In the genomic region with DNA sequence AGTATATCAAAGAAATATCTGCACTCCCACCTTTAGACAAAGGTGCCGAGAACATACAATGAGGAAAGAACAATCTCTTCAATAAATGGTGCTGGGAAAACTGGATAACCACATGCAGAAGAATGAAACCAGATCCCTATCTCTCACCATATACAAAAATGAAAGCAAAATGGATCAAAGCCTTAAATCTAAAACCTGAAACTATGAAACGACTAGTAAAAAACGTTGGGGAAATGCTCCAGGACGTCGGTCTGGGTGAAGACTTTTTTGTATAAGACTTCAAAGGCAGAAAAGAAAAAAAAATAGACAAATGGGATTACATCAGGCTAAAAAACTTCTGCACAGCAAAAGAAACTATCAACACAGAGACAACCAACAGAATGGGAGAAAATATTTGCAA, we compare ENCODE assay signal across 17 cellular contexts.
A peak's percentile ranks its signal among the peaks of the same experiment; 100 is the strongest.
DNase-seq lines count a peak whose midpoint lies in the region; ATAC-seq and TF ChIP-seq lines count a peak whose summit lies in the region.
"Had no signal": no experiment of that assay in that cellular context is flagged by ENCODE, and none has a peak within 500 bp of the region (broad histone marks: within the 10 kb centered on the region; RNA-seq: fewer than 3 reads in every experiment).

No MANE protein-coding gene starts in this region.

- H3K9me3 ChIP-seq in OCI-LY7 (ENCODE audit: low read length) (no peaks in the 10 kb centered on the region), SJCRH30 (replicated peaks) (no peaks in the 10 kb centered on the region; the same call in 1 of the 2 replicates)
- H3K9me3 ChIP-seq: BLaER1 had no signal

- CTCF ChIA-PET in OCI-LY7 (lab: Charles Lee; ENCODE audit: unreplicated experiment): interaction anchor here (0.6 to 3.5 kb wide), 4 partner anchors 16 to 232 kb away, joined by 3 to 29 read pairs (median 4); no protein-coding TSS in a partner anchor

- H3K36me3 ChIP-seq in GM23338 (ENCODE audit: insufficient read depth) (no peaks in the 10 kb centered on the region), OCI-LY7 (ENCODE audit: insufficient read depth, low read length) (no peaks in the 10 kb centered on the region), SJCRH30 (no peaks in the 10 kb centered on the region)
- H3K36me3 ChIP-seq: BLaER1 had no signal

- H3K36me3 Mint-ChIP-seq in activated naive CD8-positive, alpha-beta T cell treated with anti-CD3 and anti-CD28 coated beads for 36 hours: no peaks in the 10 kb centered on the region
- no peaks in the 10 kb centered on the region for H3K36me3 Mint-ChIP-seq in activated naive CD8-positive, alpha-beta T cell treated with anti-CD3 and anti-CD28 coated beads, Interleukin-2, amount 50 U/mL, for 24 hours (ENCODE audit: low read depth)
- H3K36me3 Mint-ChIP-seq in GM23338 (ENCODE audit: low read depth): no peaks in the 10 kb centered on the region
- no peaks in the 10 kb centered on the region for H3K36me3 Mint-ChIP-seq in progenitor cell of endocrine pancreas (ENCODE audit: insufficient read depth)

- peak overlapping the region; percentile 0 for H3K4me3 Mint-ChIP-seq in activated naive CD8-positive, alpha-beta T cell treated with anti-CD3 and anti-CD28 coated beads for 36 hours
- no peak overlapping the region for H3K4me3 Mint-ChIP-seq in activated naive CD8-positive, alpha-beta T cell treated with anti-CD3 and anti-CD28 coated beads, Interleukin-2, amount 50 U/mL, for 24 hours
- H3K4me3 Mint-ChIP-seq in GM23338: no peak overlapping the region
- H3K4me3 Mint-ChIP-seq in progenitor cell of endocrine pancreas (ENCODE audit: low read depth): no peak overlapping the region

- intact Hi-C loops in OCI-LY7 (cut with micrococcal nuclease; ENCODE audit: unreplicated experiment): loop anchor here (5.0 kb wide), 1 partner anchor 919 kb away; no protein-coding TSS in a partner anchor

- H2AFZ ChIP-seq in GM23338 (0 out of 2 replicates have a peak overlapping the region, but pooled peaks have one; percentile 35), OCI-LY7 (ENCODE audit: low read length) (peak overlapping the region; percentile 76; the same call in 1 of the 2 replicates)

- ATAC-seq in activated naive CD8-positive, alpha-beta T cell treated with anti-CD3 and anti-CD28 coated beads, Interleukin-2, amount 50 U/mL, for 24 hours: no peak
- ATAC-seq in GM23338: no peak
- ATAC-seq: Panc1, Right ventricle myocardium inferior had no signal

- H3K27me3 ChIP-seq in GM23338 (ENCODE audit: insufficient read depth) (peaks cover 5% of the 10 kb centered on the region; the same call in 1 of the 2 replicates), SJCRH30 (no peaks in the 10 kb centered on the region)

- no peak overlapping the region for H3K4me2 ChIP-seq in GM23338
- H3K4me2 ChIP-seq in OCI-LY7 (ENCODE audit: low read length): peak overlapping the region; percentile 83

- no TSS peak for BruUV-seq in OCI-LY7 (replicated peaks; lab: Mats Ljungman, UMichigan)

- H4K20me1 ChIP-seq in GM23338 (replicated peaks; ENCODE audit: insufficient read depth) (no peaks in the 10 kb centered on the region), OCI-LY7 (ENCODE audit: insufficient read depth, low read length) (no peaks in the 10 kb centered on the region)
- H4K20me1 ChIP-seq: BLaER1 had no signal

- H3K4me3 ChIP-seq in GM23338 (no peak overlapping the region), OCI-LY7 (ENCODE audit: low read depth, low read length, poor library complexity, severe bottlenecking) (peak overlapping the region; percentile 60), SJCRH30 (no peak overlapping the region)
- H3K4me3 ChIP-seq: BLaER1 had no signal

- H3K4me1 Mint-ChIP-seq in activated naive CD8-positive, alpha-beta T cell treated with anti-CD3 and anti-CD28 coated beads for 36 hours: peaks cover 35% of the 10 kb centered on the region
- peaks cover 32% of the 10 kb centered on the region for H3K4me1 Mint-ChIP-seq in activated naive CD8-positive, alpha-beta T cell treated with anti-CD3 and anti-CD28 coated beads, Interleukin-2, amount 50 U/mL, for 24 hours
- H3K4me1 Mint-ChIP-seq in GM23338: peaks cover 20% of the 10 kb centered on the region
- H3K4me1 Mint-ChIP-seq in progenitor cell of endocrine pancreas (ENCODE audit: low read depth): peaks cover 8% of the 10 kb centered on the region

- TF ChIP-seq CTCF in GM23338 (conservative IDR thresholded peaks at IDR 0.05; ENCODE audit: low read depth in 2 of 2): no peak
- no peak for TF ChIP-seq CTCF in OCI-LY7 (conservative IDR thresholded peaks at IDR 0.05; ENCODE audit: low read length)
- TF ChIP-seq CTCF in progenitor cell of endocrine pancreas (IDR thresholded peaks at IDR 0.05; ENCODE audit: unreplicated experiment): no peak

- H3K9me2 ChIP-seq in GM23338 (ENCODE audit: insufficient read depth): no peaks in the 10 kb centered on the region
- H3K9me2 ChIP-seq in OCI-LY7 (ENCODE audit: insufficient read depth, low read length): no peaks in the 10 kb centered on the region

- H3K27ac ChIP-seq in GM23338 (ENCODE audit: low read depth): no peak overlapping the region
- H3K27ac ChIP-seq in OCI-LY7 (ENCODE audit: low read depth, low read length, poor library complexity, severe bottlenecking): peak overlapping the region; percentile 97
- H3K27ac ChIP-seq in SJCRH30: no peak overlapping the region
- H3K27ac ChIP-seq: BLaER1 had no signal

- no peak overlapping the region for H3K27ac Mint-ChIP-seq in activated naive CD8-positive, alpha-beta T cell treated with anti-CD3 and anti-CD28 coated beads for 36 hours
- H3K27ac Mint-ChIP-seq in activated naive CD8-positive, alpha-beta T cell treated with anti-CD3 and anti-CD28 coated beads, Interleukin-2, amount 50 U/mL, for 24 hours: no peak overlapping the region
- H3K27ac Mint-ChIP-seq in GM23338: no peak overlapping the region
- H3K27ac Mint-ChIP-seq in progenitor cell of endocrine pancreas: no peak overlapping the region
- H3K27ac Mint-ChIP-seq: IgD-negative memory B cell had no signal

- no peak for DNase-seq in activated naive CD8-positive, alpha-beta T cell treated with anti-CD3 and anti-CD28 coated beads for 36 hours
- DNase-seq in activated naive CD8-positive, alpha-beta T cell treated with anti-CD3 and anti-CD28 coated beads, Interleukin-2, amount 50 U/mL, for 24 hours: no peak
- DNase-seq in GM23338 (ENCODE audit: low spot score): no peak
- no peak for DNase-seq in OCI-LY7 (ENCODE audit: low spot score)
- DNase-seq in SJCRH30: no peak
- DNase-seq in cerebellar cortex (ENCODE audit: low spot score): no peak
- no peak for DNase-seq in progenitor cell of endocrine pancreas (ENCODE audit: low spot score, unreplicated experiment)
- DNase-seq: COR-L47, DMS153, H7, NCI-H1092, NCI-H2227 treated with DMSO at 0.1 percent for 48 hours, NCI-H526 had no signal

- no peaks in the 10 kb centered on the region for H3K79me2 ChIP-seq in GM23338 (replicated peaks; ENCODE audit: insufficient read depth)
- H3K79me2 ChIP-seq in OCI-LY7 (ENCODE audit: insufficient read depth, low read depth, low read length): peaks cover 20% of the 10 kb centered on the region; the same call in 1 of the 2 replicates

- no peaks in the 10 kb centered on the region for H3K9me3 Mint-ChIP-seq in activated naive CD8-positive, alpha-beta T cell treated with anti-CD3 and anti-CD28 coated beads for 36 hours
- H3K9me3 Mint-ChIP-seq in activated naive CD8-positive, alpha-beta T cell treated with anti-CD3 and anti-CD28 coated beads, Interleukin-2, amount 50 U/mL, for 24 hours: no peaks in the 10 kb centered on the region
- H3K9me3 Mint-ChIP-seq in GM23338 (no peaks in the 10 kb centered on the region), progenitor cell of endocrine pancreas (ENCODE audit: low read depth) (no peaks in the 10 kb centered on the region)
- H3K9me3 Mint-ChIP-seq: IgD-negative memory B cell had no signal

- peaks cover 31% of the 10 kb centered on the region for H3K27me3 Mint-ChIP-seq in activated naive CD8-positive, alpha-beta T cell treated with anti-CD3 and anti-CD28 coated beads for 36 hours
- peaks cover 23% of the 10 kb centered on the region for H3K27me3 Mint-ChIP-seq in activated naive CD8-positive, alpha-beta T cell treated with anti-CD3 and anti-CD28 coated beads, Interleukin-2, amount 50 U/mL, for 24 hours
- H3K27me3 Mint-ChIP-seq in GM23338 (ENCODE audit: insufficient read depth, low read depth, poor library complexity): peaks cover 12% of the 10 kb centered on the region
- H3K27me3 Mint-ChIP-seq in progenitor cell of endocrine pancreas: peaks cover 36% of the 10 kb centered on the region

- H3K4me1 ChIP-seq in GM23338 (ENCODE audit: insufficient read depth) (peaks cover 17% of the 10 kb centered on the region), OCI-LY7 (ENCODE audit: insufficient read depth, low read length, poor library complexity, severe bottlenecking) (peaks cover 52% of the 10 kb centered on the region), SJCRH30 (no peaks in the 10 kb centered on the region)

- POLR2A ChIA-PET in OCI-LY7 (lab: Charles Lee): interaction anchor here (0.6 to 8.1 kb wide), 10 partner anchors 10 to 230 kb away, joined by 3 to 128 read pairs (median 4); a partner anchor contains a TSS

- H3F3A ChIP-seq in GM23338 (replicated peaks; ENCODE audit: low read depth): 0 out of 2 replicates have a peak, but pooled peaks cover 4% of the 10 kb centered on the region

TF ChIP-seq in GM23338, 12 proteins besides CTCF, POLR2A, EP300 and RAD21 (continues in another document):
- no peak for TF ChIP-seq ZNF331 (CRISPR knock-in tag; IDR thresholded peaks at IDR 0.05; ENCODE audit: low read depth)
- TF ChIP-seq ZNF114 (CRISPR knock-in tag; IDR thresholded peaks at IDR 0.05): no peak
- TF ChIP-seq CREB1 (CRISPR knock-in tag; IDR thresholded peaks at IDR 0.05; ENCODE audit: low read depth): no peak
- no peak for TF ChIP-seq EZH2 (IDR thresholded peaks at IDR 0.05; ENCODE audit: low read depth, unreplicated experiment)
- TF ChIP-seq EZH2phosphoT487 (IDR thresholded peaks at IDR 0.05; ENCODE audit: unreplicated experiment): no peak
- no peak for TF ChIP-seq POLR2AphosphoS5 (IDR thresholded peaks at IDR 0.05; ENCODE audit: low read depth)
- TF ChIP-seq NANOG (IDR thresholded peaks at IDR 0.05; ENCODE audit: borderline replicate concordance): no peak
